In genomic region chr20:57393321-57394086, GRCh38 we compare ENCODE assay signal across 8 cellular contexts. TPM values are rescaled to one million over a fixed set of nuclear protein-coding genes. Genes with fewer than 3 reads are reported as not detected.
DNase-seq lines count a peak whose midpoint lies in the region; ATAC-seq and TF ChIP-seq lines count a peak whose summit lies in the region.

No MANE protein-coding gene starts in this region.

- DNase-seq in activated naive CD4-positive, alpha-beta T cell (lab: John Stamatoyannopoulos, UW) = no peak
- DNase-seq in T-helper 17 cell = no peak
- DNase-seq in left colon = peak in 1 of 2 donors; percentile 39
- no peak for DNase-seq in transverse colon
- no peak for DNase-seq in epidermal melanocyte (ENCODE audit: insufficient read length, low spot score)

- WGBS in transverse colon (ENCODE audit: low coverage in 1 of 2), 2 donors = 63% methylated on average over 14 of the region's 14 CpGs; no CpG with 5 or more reads in 1 of the 2 donors

- TF ChIP-seq POLR2A in transverse colon (IDR thresholded peaks at IDR 0.05) = no peak

- H3K4me1 Mint-ChIP-seq in activated naive CD4-positive, alpha-beta T cell treated with anti-CD3 and anti-CD28 coated beads, Interleukin-2, amount 50 U/mL, for 24 hours = peaks cover 69% of the 10 kb centered on the region
- peaks cover 44% of the 10 kb centered on the region for H3K4me1 Mint-ChIP-seq in T-helper 17 cell

- H3K27me3 ChIP-seq in transverse colon = no peaks in the 10 kb centered on the region

- no peaks in the 10 kb centered on the region for H3K27me3 Mint-ChIP-seq in activated naive CD4-positive, alpha-beta T cell treated with anti-CD3 and anti-CD28 coated beads, Interleukin-2, amount 50 U/mL, for 24 hours
- H3K27me3 Mint-ChIP-seq in T-helper 17 cell = no peaks in the 10 kb centered on the region

- peak overlapping the region; percentile 92 to 95 (median 93) for H3K27ac ChIP-seq in transverse colon

- TF ChIP-seq EP300 in transverse colon (IDR thresholded peaks at IDR 0.05; ENCODE audit: low read depth) = no peak

- peak overlapping the region in 3 of 4 donors; percentile 82 to 88 (median 88) for H3K4me3 ChIP-seq in transverse colon

- H3K36me3 ChIP-seq in transverse colon = no peaks in the 10 kb centered on the region

- peaks cover 14% of the 10 kb centered on the region for H3K36me3 Mint-ChIP-seq in activated naive CD4-positive, alpha-beta T cell treated with anti-CD3 and anti-CD28 coated beads, Interleukin-2, amount 50 U/mL, for 24 hours
- peaks cover 2% of the 10 kb centered on the region for H3K36me3 Mint-ChIP-seq in T-helper 17 cell (ENCODE audit: low read depth)

- H3K4me3 Mint-ChIP-seq in activated naive CD4-positive, alpha-beta T cell treated with anti-CD3 and anti-CD28 coated beads, Interleukin-2, amount 50 U/mL, for 24 hours = peak overlapping the region; percentile 93
- H3K4me3 Mint-ChIP-seq in T-helper 17 cell = peak overlapping the region; percentile 96

- intact Hi-C loops in left colon (cut with DNase I, micrococcal nuclease) = no loop called here
- intact Hi-C loops in transverse colon (cut with DNase I; ENCODE audit: low total_unique reads) = no loop called here

- ATAC-seq in T-helper 17 cell (no peak), left colon (peak; percentile 16), HG03196 (IDR thresholded peaks at IDR 0.05; ENCODE audit: unreplicated experiment) (no peak), GM18519 (IDR thresholded peaks at IDR 0.05; ENCODE audit: low FRiP score, unreplicated experiment) (no peak)

- TF ChIP-seq CTCF in transverse colon (IDR thresholded peaks at IDR 0.05) = no peak

- in situ Hi-C loops in transverse colon (cut with MboI; ENCODE audit: low pct_ligation_motif_present in 1 of 4, low pct_unique_long_range_greater_than_20kb in 1 of 4, low sequenced_read_pairs in 3 of 4) = loop anchor here in 2 of 4 donors (25.0 kb wide), 3 partner anchors 194 to 819 kb away; partner anchors contain the start of gene ZBP1 (in 1 of the 2)

- no peaks in the 10 kb centered on the region for H3K9me3 Mint-ChIP-seq in activated naive CD4-positive, alpha-beta T cell treated with anti-CD3 and anti-CD28 coated beads, Interleukin-2, amount 50 U/mL, for 24 hours

- peaks cover 33 to 88% (median 62%) of the 10 kb centered on the region in 4 donors for H3K4me1 ChIP-seq in transverse colon

- H3K27ac Mint-ChIP-seq in activated naive CD4-positive, alpha-beta T cell treated with anti-CD3 and anti-CD28 coated beads, Interleukin-2, amount 50 U/mL, for 24 hours = peak overlapping the region; percentile 92
- peak overlapping the region; percentile 100 for H3K27ac Mint-ChIP-seq in T-helper 17 cell

- no peaks in the 10 kb centered on the region for H3K9me3 ChIP-seq in T-helper 17 cell (ENCODE audit: control insufficient read depth, low read length, poor library complexity, severe bottlenecking)
- no peaks in the 10 kb centered on the region for H3K9me3 ChIP-seq in transverse colon

RNA-seq across cellular contexts. Expression of gene RBM38, which starts 2.3 kb away (rescaled TPM):
- total RNA-seq in T-helper 17 cell (100 to 1,000 TPM; 176 to 257 TPM), left colon (10 to 100 TPM; 26.9 to 44.8 TPM), transverse colon (10 to 100 TPM; 26.5 to 37.4 (median 30.4) TPM)

RNA-seq across cellular contexts. Expression of gene RAE1, which starts 42.4 kb away (rescaled TPM):
- total RNA-seq in T-helper 17 cell (10 to 100 TPM; 40.5 to 40.6 TPM), left colon (10 to 100 TPM; 16.0 to 17.2 TPM), transverse colon (10 to 100 TPM in 3 of 4 donors, 1 to 10 TPM in 1; 5.6 to 29.9 (median 15.2) TPM)
